ENCODE assay signal across 11 cellular contexts in the genomic region with DNA sequence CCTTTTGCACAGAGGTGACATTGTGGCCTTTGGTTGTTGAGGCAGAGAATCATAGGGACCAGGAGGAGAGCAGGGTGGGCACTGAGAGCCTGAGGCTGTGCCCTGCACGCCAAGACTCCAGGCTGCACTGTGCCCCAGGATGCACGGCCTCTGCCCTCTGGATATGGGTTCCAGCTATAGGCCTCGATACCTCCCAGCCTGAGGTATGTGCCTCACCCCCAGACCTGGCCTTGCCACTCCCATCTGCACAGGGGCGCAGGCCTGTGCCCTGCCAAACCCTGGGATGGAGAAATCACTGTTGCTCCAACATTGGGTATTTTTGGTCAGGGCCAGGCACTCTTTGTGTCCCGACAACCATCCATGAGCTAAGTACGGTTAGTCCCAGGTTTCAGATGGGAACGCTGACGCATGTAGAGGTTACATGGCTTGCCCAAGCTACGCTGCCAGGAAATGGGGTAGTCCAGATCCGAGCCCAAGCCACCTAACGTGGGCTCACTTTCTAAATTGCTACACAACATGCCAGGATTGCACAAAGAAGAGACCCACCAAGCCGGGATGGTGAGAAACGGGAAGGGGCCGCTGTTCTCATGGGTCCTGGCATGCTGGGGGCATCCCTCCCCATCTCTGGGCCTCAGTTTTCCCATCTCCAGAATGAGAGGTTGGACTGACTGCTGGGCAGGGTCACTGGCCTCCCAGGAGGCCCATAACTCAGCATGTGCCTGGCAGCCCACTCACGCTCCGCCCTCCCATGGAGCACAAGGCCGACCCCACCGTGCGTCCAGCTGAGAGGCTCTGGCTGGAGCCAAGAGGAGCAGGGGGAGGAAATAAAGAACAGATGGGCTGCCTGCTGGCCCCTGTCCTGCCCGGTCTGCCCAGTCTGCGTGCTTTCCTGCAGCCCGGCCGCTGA. TPM values are rescaled to one million over a fixed set of nuclear protein-coding genes. Genes with fewer than 3 reads are reported as not detected.
DNase-seq lines count a peak whose midpoint lies in the region; ATAC-seq, FAIRE-seq and TF ChIP-seq lines count a peak whose summit lies in the region.
"Had no signal": no experiment of that assay in that cellular context is flagged by ENCODE, and none has a peak within 500 bp of the region (broad histone marks: within the 10 kb centered on the region; RNA-seq: fewer than 3 reads in every experiment).

No MANE protein-coding gene starts in this region.

- H4K20me1 ChIP-seq in HCT116 (ENCODE audit: insufficient read depth): no peaks in the 10 kb centered on the region
- no peaks in the 10 kb centered on the region for H4K20me1 ChIP-seq in H1 (replicated peaks in 1 of 2; ENCODE audit: control insufficient read depth in 1 of 2, insufficient read depth in 2 of 2, low read length in 2 of 2)
- H4K20me1 ChIP-seq in smooth muscle cell (ENCODE audit: low read depth): peaks cover 19% of the 10 kb centered on the region

- H2BK120ac ChIP-seq in H1 (replicated peaks; ENCODE audit: low read depth, low read length): no peak overlapping the region

- no peak for TF ChIP-seq EP300 in H1 (IDR thresholded peaks at IDR 0.05; ENCODE audit: borderline replicate concordance in 1 of 2, low read depth in 2 of 2, low read length in 2 of 2)

- BruUV-seq in HCT116 (replicated peaks; lab: Mats Ljungman, UMichigan): no TSS peak

- CTCF ChIA-PET in HCT116 (lab: Charles Lee): interaction anchor here (1.4 to 2.2 kb wide), 2 partner anchors 27 to 87 kb away, joined by 4 to 8 read pairs; no protein-coding TSS in a partner anchor
- CTCF ChIA-PET in H1 (lab: Charles Lee; ENCODE audit: partially characterized antibody): interaction anchor here (0.7 to 13.1 kb wide), 29 partner anchors 8 to 120 kb away, joined by 3 to 100 read pairs (median 6); a partner anchor contains a TSS

- H2AFZ ChIP-seq in HCT116 (ENCODE audit: low read depth, low read length, poor library complexity, severe bottlenecking) (no peak overlapping the region), H1 (ENCODE audit: low read length) (no peak overlapping the region), smooth muscle cell (ENCODE audit: low read depth) (no peak overlapping the region)
- H2AFZ ChIP-seq: GM23338 had no signal

- TF ChIP-seq RAD21 in HCT116 (IDR thresholded peaks at IDR 0.05; ENCODE audit: low read depth): no peak
- no peak for TF ChIP-seq RAD21 in H1 (IDR thresholded peaks at IDR 0.05 in 1 of 2, conservative IDR thresholded peaks at IDR 0.05 in 1 of 2; ENCODE audit: low read depth in 2 of 2, low read length in 2 of 2)

- RAD21 ChIA-PET in HCT116 (lab: Charles Lee; ENCODE audit: low non-redundant PET in 1 of 2, low total read pairs in 2 of 2, uncharacterized antibody in 2 of 2, unreplicated experiment in 2 of 2): no interaction called here

- H3K79me1 ChIP-seq in H1 (ENCODE audit: low read depth, low read length): no peaks in the 10 kb centered on the region

- H3F3A ChIP-seq in smooth muscle cell (ENCODE audit: low read depth): peaks cover 44% of the 10 kb centered on the region

- H3K23me2 ChIP-seq in H1 (ENCODE audit: low read depth, low read length): peaks cover 5% of the 10 kb centered on the region; the same call in 1 of the 2 replicates

- H3K4me3 ChIP-seq in HCT116 (replicated peaks in 1 of 2; ENCODE audit: low read depth in 1 of 2, low read length in 2 of 2): no peak overlapping the region
- H3K4me3 ChIP-seq in H1 (ENCODE audit: extremely low read depth in 1 of 4, insufficient read depth in 2 of 4, low read depth in 3 of 4, low read length in 4 of 4): no peak overlapping the region
- no peak overlapping the region for H3K4me3 ChIP-seq in smooth muscle cell
- H3K4me3 ChIP-seq: GM23338 had no signal

- H3K27me3 ChIP-seq in HCT116 (ENCODE audit: insufficient read depth, low read length) (no peaks in the 10 kb centered on the region), H1 (replicated peaks in 1 of 4; ENCODE audit: control insufficient read depth in 3 of 4, extremely low read depth in 1 of 4, insufficient read depth in 3 of 4, low read length in 3 of 4) (no peaks in the 10 kb centered on the region; a peak in 1 of 7 replicates), smooth muscle cell (ENCODE audit: low read depth) (no peaks in the 10 kb centered on the region)

- no peak overlapping the region for H3K23ac ChIP-seq in H1 (ENCODE audit: insufficient read length)

- H3K36me3 ChIP-seq in HCT116 (ENCODE audit: control insufficient read depth in 1 of 2, insufficient read depth in 2 of 2, low read length in 2 of 2) (no peaks in the 10 kb centered on the region), H1 (ENCODE audit: control insufficient read depth in 2 of 4, insufficient read depth in 4 of 4, low read length in 3 of 4) (no peaks in the 10 kb centered on the region), smooth muscle cell (ENCODE audit: low read depth) (no peaks in the 10 kb centered on the region)

- H3K9ac ChIP-seq in HCT116 (ENCODE audit: low read length) (no peak overlapping the region), H1 (replicated peaks in 1 of 4; ENCODE audit: extremely low read depth in 1 of 4, low read depth in 3 of 4, low read length in 3 of 4) (no peak overlapping the region), smooth muscle cell (ENCODE audit: low read depth) (no peak overlapping the region)

- H3K4me2 ChIP-seq in HCT116 (ENCODE audit: low read length): no peak overlapping the region
- no peak overlapping the region for H3K4me2 ChIP-seq in H1 (ENCODE audit: insufficient read depth in 1 of 2, low read depth in 2 of 2, low read length in 2 of 2)
- no peak overlapping the region for H3K4me2 ChIP-seq in smooth muscle cell
- H3K4me2 ChIP-seq: GM23338 had no signal

- TF ChIP-seq POLR2A in HCT116 (IDR thresholded peaks at IDR 0.05; ENCODE audit: borderline replicate concordance, extremely low read depth, insufficient read depth, insufficient read length) (no peak), H1 (IDR thresholded peaks at IDR 0.05; ENCODE audit: control extremely low read depth in 1 of 2, low read depth in 2 of 2, low read length in 2 of 2) (no peak), GM12892 (IDR thresholded peaks at IDR 0.05; ENCODE audit: low read depth, low read length) (no peak)

- H3K27ac ChIP-seq in HCT116 (ENCODE audit: low read depth, low read length): no peak overlapping the region
- H3K27ac ChIP-seq in H1 (ENCODE audit: low read depth, low read length): no peak overlapping the region
- H3K27ac ChIP-seq in smooth muscle cell (ENCODE audit: low read depth): peak overlapping the region; percentile 97

- H3K79me2 ChIP-seq in HCT116 (ENCODE audit: insufficient read depth, low read length): no peaks in the 10 kb centered on the region
- no peaks in the 10 kb centered on the region for H3K79me2 ChIP-seq in H1 (ENCODE audit: control insufficient read depth in 1 of 2, insufficient read depth in 2 of 2, low read length in 2 of 2)
- peaks cover 22% of the 10 kb centered on the region for H3K79me2 ChIP-seq in smooth muscle cell (ENCODE audit: low read depth)

- H3K4me1 ChIP-seq in HCT116 (ENCODE audit: control insufficient read depth in 1 of 2, insufficient read depth in 2 of 2, low read length in 2 of 2): peaks cover 0 to 6% of the 10 kb centered on the region in 2 experiments; a peak in 1 of 4 replicates
- H3K4me1 ChIP-seq in H1 (replicated peaks in 1 of 4; ENCODE audit: control insufficient read depth in 3 of 4, insufficient read depth in 4 of 4, low read length in 3 of 4): peaks cover 8 to 34% (median 17%) of the 10 kb centered on the region in 4 experiments
- peaks cover 62% of the 10 kb centered on the region for H3K4me1 ChIP-seq in smooth muscle cell (ENCODE audit: low read depth)

- no peaks in the 10 kb centered on the region for H3K9me2 ChIP-seq in HCT116 (ENCODE audit: insufficient read depth)

- H2AK5ac ChIP-seq in H1 (ENCODE audit: low read depth, low read length): no peak overlapping the region

- H4K91ac ChIP-seq in H1 (replicated peaks; ENCODE audit: insufficient read length, low read length): peak overlapping the region; percentile 29

- WGBS in H1 (ENCODE audit: extremely low coverage in 1 of 2, insufficient coverage in 1 of 2, insufficient read length in 1 of 2, insufficient replicate concordance in 2 of 2, low coverage in 1 of 2, low lambda C conversion rate in 2 of 2, missing lambda C conversion rate in 1 of 2), 2 experiments: 90% methylated on average over 23 of the region's 23 CpGs; no CpG with 5 or more reads in 1 of the 2 experiments
- WGBS in smooth muscle cell (ENCODE audit: low lambda C conversion rate): 71% methylated on average over 23 of the region's 23 CpGs

- H3K9me3 ChIP-seq in HCT116 (ENCODE audit: control insufficient read depth in 1 of 2, insufficient read depth in 1 of 2, low read depth in 1 of 2, low read length in 2 of 2): no peaks in the 10 kb centered on the region
- no peaks in the 10 kb centered on the region for H3K9me3 ChIP-seq in H1 (ENCODE audit: insufficient read depth in 2 of 2, low read depth in 1 of 2, low read length in 1 of 2)
- no peaks in the 10 kb centered on the region for H3K9me3 ChIP-seq in smooth muscle cell (replicated peaks; ENCODE audit: low read depth)

- intact Hi-C loops in HCT116 (cut with micrococcal nuclease): no loop called here

- no peak overlapping the region for H2BK15ac ChIP-seq in H1 (ENCODE audit: low read length)

- H2BK20ac ChIP-seq in H1 (ENCODE audit: low read length): no peak overlapping the region

- peak overlapping the region; percentile 1; the same call in 1 of the 2 replicates for H4K8ac ChIP-seq in H1 (ENCODE audit: extremely low read depth, insufficient read depth, low read length)

- H3K4ac ChIP-seq in H1 (replicated peaks; ENCODE audit: insufficient read length, low read depth, low read length): no peak overlapping the region

- DNase-seq in HCT116 (ENCODE audit: low read depth, low spot score): no peak
- no peak for DNase-seq in H1 (ENCODE audit: low read depth in 1 of 2, low spot score in 2 of 2)
- DNase-seq in left lobe of liver (ENCODE audit: low spot score): no peak
- no peak for DNase-seq in smooth muscle cell (lab: John Stamatoyannopoulos, UW; ENCODE audit: unreplicated experiment)
- no peak for DNase-seq in T-helper 1 cell
- no peak for DNase-seq in NCI-H1436 treated with DMSO at 0.1 percent for 48 hours (lab: John Stamatoyannopoulos, UW)
- no peak for DNase-seq in GM12892 (ENCODE audit: insufficient read length)
- DNase-seq: COR-L47, mammary epithelial cell had no signal

- FAIRE-seq in H1 (lab: Jason Lieb, UNC) (no peak), GM12892 (lab: Jason Lieb, UNC) (no peak)

- no peak overlapping the region for H3K56ac ChIP-seq in H1 (replicated peaks; ENCODE audit: insufficient read length, low read depth, low read length)

- no peak overlapping the region for H2BK12ac ChIP-seq in H1 (ENCODE audit: low read depth, low read length)

- POLR2A ChIA-PET in HCT116 (lab: Charles Lee) (no interaction called here), H1 (lab: Charles Lee; ENCODE audit: partially characterized antibody) (interaction anchor here (0.8 to 1.1 kb wide), 2 partner anchors 12 to 43 kb away, joined by 4 read pairs; no protein-coding TSS in a partner anchor)

- H3K14ac ChIP-seq in H1 (ENCODE audit: insufficient read length): no peak overlapping the region

- TF ChIP-seq CTCF in HCT116 (IDR thresholded peaks at IDR 0.05 in 2 of 3, conservative IDR thresholded peaks at IDR 0.05 in 1 of 3; ENCODE audit: borderline replicate concordance in 1 of 3, insufficient read depth in 1 of 3, low read depth in 2 of 3, low read length in 2 of 3) (no peak), H1 (IDR thresholded peaks at IDR 0.05; ENCODE audit: control extremely low read depth in 1 of 3, insufficient read depth in 1 of 3, low read depth in 1 of 3, low read length in 3 of 3) (no peak), smooth muscle cell (IDR thresholded peaks at IDR 0.05; ENCODE audit: borderline replicate concordance, insufficient read depth, poor library complexity, severe bottlenecking) (no peak)

- no peak overlapping the region for H3K18ac ChIP-seq in H1 (ENCODE audit: extremely low read depth, low read length)

- no peak overlapping the region for H2BK5ac ChIP-seq in H1 (ENCODE audit: low read depth, low read length)

- no peak overlapping the region for H4K5ac ChIP-seq in H1 (ENCODE audit: insufficient read length, low read depth, low read length)

- 0 out of 2 replicates have a peak, but pooled peaks have one; percentile 3 for ATAC-seq in HCT116
- peak; percentile 8 for ATAC-seq in left lobe of liver
- no peak for ATAC-seq in GM19467 (IDR thresholded peaks at IDR 0.05; ENCODE audit: unreplicated experiment)

RNA-seq across cellular contexts. Expression of a gene that starts 44.2 kb away (rescaled TPM):
- 7.0 TPM for total RNA-seq in HCT116 (2021; ENCODE audit: unreplicated experiment)
- polyA plus RNA-seq in HCT116 (2012): 2.8 and 3.1 TPM in 2 replicates
- 6.2 and 6.9 TPM in 2 replicates for total RNA-seq in H1 (2021; fragmentation: NEBNext Ultra II Directional; extraction: Animal tissue kit (Norgen Biotek cat#: 25700))
- polyA plus RNA-seq in H1 (2011; rRNA removed): 3.9 and 5.8 TPM in 2 replicates
- polyA plus RNA-seq in H1 (2011; cell fraction: cytosol; rRNA removed): 4.1 TPM
- polyA plus RNA-seq in H1 (2011; cell fraction: nucleus; rRNA removed): 4.5 TPM
- 3.1 to 4.4 TPM (median 4.3 TPM) in 4 replicates for polyA plus RNA-seq in H1 (2012, experiment 1 of 2)
- 3.8 TPM for polyA plus RNA-seq in H1 (2012, experiment 2 of 2)
- polyA plus RNA-seq in H1 (2013, experiment 1 of 2): 3.6 TPM
- polyA plus RNA-seq in H1 (2013, experiment 2 of 2): 3.8 TPM
- polyA minus RNA-seq in H1 (2011; rRNA and poly(A)+ RNA removed): 3.4 and 3.7 TPM in 2 replicates
- 4.0 TPM for polyA minus RNA-seq in H1 (2011; cell fraction: cytosol; rRNA and poly(A)+ RNA removed)
- polyA minus RNA-seq in H1 (2011; cell fraction: nucleus; rRNA and poly(A)+ RNA removed): 3.2 TPM
- 30.5 TPM for total RNA-seq in left lobe of liver
- total RNA-seq in smooth muscle cell: 21.9 and 28.0 TPM in 2 replicates
- 30.6 and 52.1 TPM in 2 replicates for polyA plus RNA-seq in smooth muscle cell
- 0.32 TPM for polyA plus RNA-seq in GM12892 (2012; ENCODE audit: missing spikeins)

RNA-seq across cellular contexts. Expression of a gene that starts 54.0 kb away (rescaled TPM):
- total RNA-seq in HCT116 (2021; ENCODE audit: unreplicated experiment) (85.0 TPM), left lobe of liver (93.4 TPM), smooth muscle cell (24.3 and 28.5 TPM in 2 replicates)
- polyA plus RNA-seq in HCT116 (2012): 65.3 and 71.3 TPM in 2 replicates
- 70.2 and 74.9 TPM in 2 replicates for total RNA-seq in H1 (2021; fragmentation: NEBNext Ultra II Directional; extraction: Animal tissue kit (Norgen Biotek cat#: 25700))
- polyA plus RNA-seq in H1 (2011; rRNA removed) (77.6 and 107 TPM in 2 replicates), smooth muscle cell (29.7 and 35.2 TPM in 2 replicates)
- 91.0 TPM for polyA plus RNA-seq in H1 (2011; cell fraction: cytosol; rRNA removed)
- 104 TPM for polyA plus RNA-seq in H1 (2011; cell fraction: nucleus; rRNA removed)
- polyA plus RNA-seq in H1 (2012, experiment 1 of 2): 66.7 to 100 TPM (median 84.3 TPM) in 4 replicates
- polyA plus RNA-seq in H1 (2012, experiment 2 of 2): 67.0 TPM
- polyA plus RNA-seq in H1 (2013, experiment 1 of 2): 54.5 TPM
- polyA plus RNA-seq in H1 (2013, experiment 2 of 2): 54.9 TPM
- 62.8 and 81.2 TPM in 2 replicates for polyA minus RNA-seq in H1 (2011; rRNA and poly(A)+ RNA removed)
- 40.5 TPM for polyA minus RNA-seq in H1 (2011; cell fraction: cytosol; rRNA and poly(A)+ RNA removed)
- polyA minus RNA-seq in H1 (2011; cell fraction: nucleus; rRNA and poly(A)+ RNA removed): 52.5 TPM
- polyA plus RNA-seq in GM12892 (2012; ENCODE audit: missing spikeins): 71.2 TPM
